In genomic region chr2:36499128-36499820, GRCh38 we compare ENCODE assay signal across 17 cellular contexts.
"Had no signal": no experiment of that assay in that cellular context is flagged by ENCODE, and none has a peak within 500 bp of the region (broad histone marks: within the 10 kb centered on the region; RNA-seq: fewer than 3 reads in every experiment).

No MANE protein-coding gene starts in this region.

- H3K27ac ChIP-seq: epithelial cell of prostate, esophagus squamous epithelium, foreskin keratinocyte, parathyroid adenoma, psoas muscle, right lobe of liver, testis, uterus had no signal

- H3K4me1 Mint-ChIP-seq: naive thymus-derived CD4-positive, alpha-beta T cell; neural crest cell; stimulated activated naive B cell treated with anti-CD40 and anti-IgM and Interleukin-4, amounts not matched to agents 10 μg/mL and 1 μg/mL and 100 μg/mL, for 72 hours; stimulated activated naive CD8-positive, alpha-beta T cell treated with anti-CD3 and anti-CD28 coated beads, Interleukin-15, amount 100 ng/mL, for 72 hours had no signal

- H3K9me3 Mint-ChIP-seq: naive thymus-derived CD4-positive, alpha-beta T cell; neural crest cell; stimulated activated naive B cell treated with anti-CD40 and anti-IgM and Interleukin-4, amounts not matched to agents 10 μg/mL and 1 μg/mL and 100 μg/mL, for 72 hours; stimulated activated naive CD8-positive, alpha-beta T cell treated with anti-CD3 and anti-CD28 coated beads, Interleukin-15, amount 100 ng/mL, for 72 hours; type B pancreatic cell had no signal

- H3K79me2 ChIP-seq: parathyroid adenoma had no signal

- H3K4me3 Mint-ChIP-seq: naive thymus-derived CD4-positive, alpha-beta T cell; neural crest cell; stimulated activated naive B cell treated with anti-CD40 and anti-IgM and Interleukin-4, amounts not matched to agents 10 μg/mL and 1 μg/mL and 100 μg/mL, for 72 hours; stimulated activated naive CD8-positive, alpha-beta T cell treated with anti-CD3 and anti-CD28 coated beads, Interleukin-15, amount 100 ng/mL, for 72 hours; type B pancreatic cell had no signal

- DNase-seq: central memory CD4-positive, alpha-beta T cell; effector memory CD4-positive, alpha-beta T cell; esophagus squamous epithelium; foreskin keratinocyte; naive thymus-derived CD4-positive, alpha-beta T cell; psoas muscle; retina; right lobe of liver; stimulated activated CD4-positive, alpha-beta T cell treated with anti-CD3 and anti-CD28 coated beads, Interleukin-4, amount 100 ng/mL, for 1 hour; stimulated activated naive B cell treated with anti-CD40 and anti-IgM and Interleukin-4, amounts not matched to agents 10 μg/mL and 1 μg/mL and 100 μg/mL, for 72 hours; stimulated activated naive CD8-positive, alpha-beta T cell treated with anti-CD3 and anti-CD28 coated beads, Interleukin-15, amount 100 ng/mL, for 72 hours; testis; uterus had no signal

- H3K27ac Mint-ChIP-seq: naive thymus-derived CD4-positive, alpha-beta T cell; stimulated activated naive B cell treated with anti-CD40 and anti-IgM and Interleukin-4, amounts not matched to agents 10 μg/mL and 1 μg/mL and 100 μg/mL, for 72 hours; stimulated activated naive CD8-positive, alpha-beta T cell treated with anti-CD3 and anti-CD28 coated beads, Interleukin-15, amount 100 ng/mL, for 72 hours; type B pancreatic cell had no signal

- H3K9me3 ChIP-seq: esophagus squamous epithelium, psoas muscle, right lobe of liver, testis, uterus had no signal

- H3K9ac ChIP-seq: parathyroid adenoma had no signal

- H3K27me3 ChIP-seq: esophagus squamous epithelium, foreskin keratinocyte, right lobe of liver, testis, uterus had no signal

- H3K4me1 ChIP-seq: esophagus squamous epithelium, parathyroid adenoma, right lobe of liver, testis, uterus had no signal

- H3K36me3 ChIP-seq: right lobe of liver, uterus had no signal

- H2AFZ ChIP-seq: parathyroid adenoma had no signal

- H3K36me3 Mint-ChIP-seq: naive thymus-derived CD4-positive, alpha-beta T cell had no signal

- H3K4me3 ChIP-seq: esophagus squamous epithelium, psoas muscle, right lobe of liver, testis, uterus had no signal

- H3K27me3 Mint-ChIP-seq: naive thymus-derived CD4-positive, alpha-beta T cell; stimulated activated naive B cell treated with anti-CD40 and anti-IgM and Interleukin-4, amounts not matched to agents 10 μg/mL and 1 μg/mL and 100 μg/mL, for 72 hours; stimulated activated naive CD8-positive, alpha-beta T cell treated with anti-CD3 and anti-CD28 coated beads, Interleukin-15, amount 100 ng/mL, for 72 hours; type B pancreatic cell had no signal
